16 cellular contexts compared by ENCODE assay signal in genomic region chr11:128487978-128488377, GRCh38.
A peak's percentile ranks its signal among the peaks of the same experiment; 100 is the strongest.
DNase-seq lines count a peak whose midpoint lies in the region; ATAC-seq, FAIRE-seq and TF ChIP-seq lines count a peak whose summit lies in the region.
"Had no signal": no experiment of that assay in that cellular context is flagged by ENCODE, and none has a peak within 500 bp of the region (broad histone marks: within the 10 kb centered on the region; RNA-seq: fewer than 3 reads in every experiment).

No MANE protein-coding gene starts in this region.

- peaks cover 90% of the 10 kb centered on the region for H3K36me3 ChIP-seq in CD4-positive, CD25-positive, alpha-beta regulatory T cell (ENCODE audit: control insufficient read depth, insufficient read depth, low read length)
- H3K36me3 ChIP-seq in astrocyte (ENCODE audit: insufficient read depth, low read length) = peaks cover 68% of the 10 kb centered on the region

- H3K79me2 ChIP-seq in astrocyte (ENCODE audit: insufficient read depth, low read length) = peaks cover 80% of the 10 kb centered on the region

- H3K36me3 Mint-ChIP-seq in CD4-positive, CD25-positive, alpha-beta regulatory T cell = peaks cover 91% of the 10 kb centered on the region
- H3K36me3 Mint-ChIP-seq in astrocyte (ENCODE audit: low read depth, unreplicated experiment) (peaks cover 26% of the 10 kb centered on the region), natural killer cell (peaks cover 69% of the 10 kb centered on the region)

- peak overlapping the region; percentile 65 for H3K4me3 ChIP-seq in CD4-positive, CD25-positive, alpha-beta regulatory T cell (ENCODE audit: low read depth, low read length)
- H3K4me3 ChIP-seq in NB4 (ENCODE audit: low read depth, low read length) = peak overlapping the region; percentile 36
- H3K4me3 ChIP-seq in astrocyte (ENCODE audit: insufficient read depth, low read depth, low read length) = no peak overlapping the region
- H3K4me3 ChIP-seq: GM23338, prostate gland had no signal

- H3K27ac ChIP-seq in CD4-positive, CD25-positive, alpha-beta regulatory T cell (ENCODE audit: insufficient read depth, low read length, poor library complexity, severe bottlenecking) = peak overlapping the region; percentile 97
- peak overlapping the region; percentile 76 for H3K27ac ChIP-seq in astrocyte (ENCODE audit: low read depth, low read length)
- H3K27ac ChIP-seq: foreskin keratinocyte, prostate gland had no signal

- H3K4me3 Mint-ChIP-seq in CD4-positive, CD25-positive, alpha-beta regulatory T cell = peak overlapping the region; percentile 48 to 98 (median 72)
- H3K4me3 Mint-ChIP-seq in astrocyte (ENCODE audit: unreplicated experiment) (no peak overlapping the region), natural killer cell (peak overlapping the region; percentile 13)
- H3K4me3 Mint-ChIP-seq: GM23338 had no signal

- no peak overlapping the region for H2AFZ ChIP-seq in astrocyte (ENCODE audit: low read depth, low read length)
- H2AFZ ChIP-seq: GM23338 had no signal

- TF ChIP-seq CTCF in NB4 (IDR thresholded peaks at IDR 0.05; ENCODE audit: low read depth, low read length) = no peak
- no peak for TF ChIP-seq CTCF in astrocyte (IDR thresholded peaks at IDR 0.05; ENCODE audit: insufficient read depth, low read depth, low read length)
- no peak for TF ChIP-seq CTCF in natural killer cell (IDR thresholded peaks at IDR 0.05)
- TF ChIP-seq CTCF in GM13976 (IDR thresholded peaks at IDR 0.05; ENCODE audit: borderline replicate concordance, control extremely low read depth, extremely low read depth, insufficient read depth, missing control alignments) = no peak

- no peaks in the 10 kb centered on the region for H3K9me3 ChIP-seq in CD4-positive, CD25-positive, alpha-beta regulatory T cell (ENCODE audit: control insufficient read depth in 2 of 2, low read length in 2 of 2)
- no peaks in the 10 kb centered on the region for H3K9me3 ChIP-seq in astrocyte (ENCODE audit: insufficient read depth, low read depth, low read length)
- H3K9me3 ChIP-seq: prostate gland had no signal

- no peaks in the 10 kb centered on the region for H3K27me3 Mint-ChIP-seq in CD4-positive, CD25-positive, alpha-beta regulatory T cell
- H3K27me3 Mint-ChIP-seq in astrocyte (ENCODE audit: low read depth, unreplicated experiment) (no peaks in the 10 kb centered on the region), natural killer cell (ENCODE audit: low read depth in 2 of 2) (no peaks in the 10 kb centered on the region)

- FAIRE-seq in astrocyte (lab: Jason Lieb, UNC) = no peak

- H3K9me3 Mint-ChIP-seq in CD4-positive, CD25-positive, alpha-beta regulatory T cell = no peaks in the 10 kb centered on the region
- H3K9me3 Mint-ChIP-seq in astrocyte (ENCODE audit: unreplicated experiment) (peaks cover 2% of the 10 kb centered on the region), natural killer cell (no peaks in the 10 kb centered on the region)
- H3K9me3 Mint-ChIP-seq: GM23338 had no signal

- peak overlapping the region; percentile 78 to 98 (median 93) for H3K27ac Mint-ChIP-seq in CD4-positive, CD25-positive, alpha-beta regulatory T cell
- no peak overlapping the region for H3K27ac Mint-ChIP-seq in astrocyte (ENCODE audit: unreplicated experiment)
- peak overlapping the region; percentile 98 to 99 for H3K27ac Mint-ChIP-seq in natural killer cell
- H3K27ac Mint-ChIP-seq: GM23338 had no signal

- peaks cover 100% of the 10 kb centered on the region for H3K4me1 ChIP-seq in CD4-positive, CD25-positive, alpha-beta regulatory T cell (ENCODE audit: control insufficient read depth, insufficient read depth, low read length, poor library complexity, severe bottlenecking)
- H3K4me1 ChIP-seq in astrocyte (ENCODE audit: insufficient read depth, low read length) = peaks cover 26% of the 10 kb centered on the region
- H3K4me1 ChIP-seq: prostate gland had no signal

- no peaks in the 10 kb centered on the region for H3K27me3 ChIP-seq in CD4-positive, CD25-positive, alpha-beta regulatory T cell (ENCODE audit: control insufficient read depth, insufficient read depth, low read length)
- no peaks in the 10 kb centered on the region for H3K27me3 ChIP-seq in astrocyte (ENCODE audit: insufficient read depth, low read length)
- H3K27me3 ChIP-seq: foreskin keratinocyte had no signal

- in situ Hi-C loops in GM13976 (cut with MboI; ENCODE audit: low sequenced_read_pairs, unreplicated experiment) = no loop called here

- H4K20me1 ChIP-seq in astrocyte (ENCODE audit: insufficient read depth, low read length) = peaks cover 28% of the 10 kb centered on the region

- ATAC-seq in CD4-positive, CD25-positive, alpha-beta regulatory T cell (ENCODE audit: low read depth in 2 of 2) = no peak
- no peak for ATAC-seq in natural killer cell
- ATAC-seq in HG02759 (IDR thresholded peaks at IDR 0.05; ENCODE audit: unreplicated experiment) = no peak
- ATAC-seq: GM23338 had no signal

- H3K9ac ChIP-seq in astrocyte (ENCODE audit: low read length) = peak overlapping the region; percentile 44

- no peak for TF ChIP-seq POLR2A in NB4 (IDR thresholded peaks at IDR 0.05; ENCODE audit: extremely low read depth, insufficient read length)

- H3K4me2 ChIP-seq in astrocyte (ENCODE audit: low read length) = peak overlapping the region; percentile 22
- H3K4me2 ChIP-seq: GM23338 had no signal

- intact Hi-C loops in natural killer cell (cut with micrococcal nuclease) = no loop called here

- no peak for DNase-seq in CD4-positive, CD25-positive, alpha-beta regulatory T cell
- DNase-seq in NB4 (ENCODE audit: low read depth) = peak; percentile 32
- no peak for DNase-seq in astrocyte (ENCODE audit: low read depth)
- no peak for DNase-seq in natural killer cell
- no peak for DNase-seq in SHP77 (lab: John Stamatoyannopoulos, UW)
- DNase-seq in mesenteric fat pad (ENCODE audit: low spot score) = no peak
- DNase-seq in GM13976 (ENCODE audit: low spot score) = no peak
- DNase-seq: anterior cingulate cortex; GDM1; NCI-H1436 treated with DMSO at 0.1 percent for 48 hours; NCI-H446 treated with DMSO at 0.1 percent for 48 hours; stimulated activated CD4-positive, alpha-beta T cell treated with anti-CD3 and anti-CD28 coated beads, Interleukin-4, amount 100 ng/mL, for 1 hour had no signal

- H3K4me1 Mint-ChIP-seq in CD4-positive, CD25-positive, alpha-beta regulatory T cell = peaks cover 64 to 98% (median 93%) of the 10 kb centered on the region in 4 donors
- H3K4me1 Mint-ChIP-seq in astrocyte (ENCODE audit: low read depth, unreplicated experiment) (peaks cover 33% of the 10 kb centered on the region), natural killer cell (peaks cover 94% of the 10 kb centered on the region in 2 donors)
